In the genomic region with DNA sequence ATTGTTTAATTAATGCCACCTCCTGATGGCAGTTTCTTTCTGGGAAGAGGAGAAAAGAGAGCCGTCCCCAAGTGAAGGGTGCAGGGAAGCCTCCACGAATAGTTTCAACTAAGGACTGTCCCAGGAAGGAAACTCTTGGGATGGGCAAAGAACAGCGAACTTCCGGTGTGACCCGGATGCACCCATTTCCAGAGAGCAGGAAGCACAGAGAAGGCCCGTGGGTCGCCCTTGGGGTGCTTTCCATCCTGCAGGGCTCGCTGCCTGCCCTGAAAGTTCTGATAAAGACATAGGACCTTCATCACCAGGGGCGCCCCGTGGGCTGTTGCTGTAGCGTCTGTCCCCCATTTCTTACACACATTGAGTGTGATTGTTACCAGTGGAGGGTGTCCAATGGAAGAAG, we compare ENCODE assay signal across 1 cellular context.
TF ChIP-seq lines count a peak whose summit lies in the region.

No MANE protein-coding gene starts in this region.

TF ChIP-seq in HepG2, 621 proteins besides CTCF, POLR2A, EP300 and RAD21:
- no peak for TF ChIP-seq ZSCAN12 (CRISPR knock-in tag; IDR thresholded peaks at IDR 0.05)
- TF ChIP-seq ZNF496 (CRISPR knock-in tag; IDR thresholded peaks at IDR 0.05; ENCODE audit: insufficient replicate concordance), result no peak
- no peak for TF ChIP-seq XBP1 (CRISPR knock-in tag; IDR thresholded peaks at IDR 0.05)
- TF ChIP-seq ZNF24 (IDR thresholded peaks at IDR 0.05), result no peak
- no peak for TF ChIP-seq CAMTA2 (CRISPR knock-in tag; IDR thresholded peaks at IDR 0.05; ENCODE audit: borderline replicate concordance)
- TF ChIP-seq, protein P1, sequence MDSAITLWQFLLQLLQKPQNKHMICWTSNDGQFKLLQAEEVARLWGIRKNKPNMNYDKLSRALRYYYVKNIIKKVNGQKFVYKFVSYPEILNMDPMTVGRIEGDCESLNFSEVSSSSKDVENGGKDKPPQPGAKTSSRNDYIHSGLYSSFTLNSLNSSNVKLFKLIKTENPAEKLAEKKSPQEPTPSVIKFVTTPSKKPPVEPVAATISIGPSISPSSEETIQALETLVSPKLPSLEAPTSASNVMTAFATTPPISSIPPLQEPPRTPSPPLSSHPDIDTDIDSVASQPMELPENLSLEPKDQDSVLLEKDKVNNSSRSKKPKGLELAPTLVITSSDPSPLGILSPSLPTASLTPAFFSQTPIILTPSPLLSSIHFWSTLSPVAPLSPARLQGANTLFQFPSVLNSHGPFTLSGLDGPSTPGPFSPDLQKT (CRISPR knock-in tag; IDR thresholded peaks at IDR 0.05; ENCODE audit: borderline replicate concordance), result no peak
